In the genomic region with DNA sequence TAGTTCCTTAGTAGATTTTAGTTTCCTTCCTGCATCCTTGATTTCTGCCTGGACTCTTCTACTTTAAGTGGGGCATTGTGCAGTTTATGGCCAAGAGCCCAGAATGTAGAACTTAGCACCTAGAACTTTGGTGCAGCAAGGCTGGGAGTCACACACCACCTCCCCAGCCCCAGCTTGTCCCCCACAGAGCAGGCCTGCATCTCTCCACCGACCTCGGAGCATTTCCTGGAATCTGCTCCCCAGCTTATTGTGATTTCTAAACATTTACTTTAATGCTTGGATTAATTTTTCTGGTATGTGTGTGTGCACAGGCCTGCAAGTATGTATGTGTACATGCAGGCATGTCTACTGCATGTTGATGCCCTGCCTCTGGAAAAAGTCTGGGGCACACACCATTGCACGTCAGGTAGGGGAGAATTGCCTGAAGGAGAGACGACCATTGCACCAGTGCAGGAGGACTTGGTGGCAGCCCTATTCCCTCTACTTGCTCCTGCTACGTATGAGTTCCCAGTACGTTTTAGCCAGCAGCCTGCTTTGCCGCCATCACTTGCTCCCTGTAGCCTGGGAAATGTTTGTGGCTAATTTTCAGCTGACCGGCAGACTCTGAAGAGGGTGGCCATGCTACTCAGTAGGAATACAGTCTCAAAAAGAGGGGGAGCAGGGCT, we compare ENCODE assay signal across 31 cellular contexts.
"Had no signal": no experiment of that assay in that cellular context is flagged by ENCODE, and none has a peak within 500 bp of the region (broad histone marks: within the 10 kb centered on the region; RNA-seq: fewer than 3 reads in every experiment).

No MANE protein-coding gene starts in this region.

- ATAC-seq: activated CD4-positive, CD25-positive, alpha-beta regulatory T cell treated with anti-CD3 and anti-CD28 coated beads, Interleukin-2, amount 50 U/mL, for 24 hours; activated CD8-positive, alpha-beta memory T cell treated with anti-CD3 and anti-CD28 coated beads, Interleukin-2, amount 10 ng/mL, durations not matched to agents 7 days and 5 days; activated CD8-positive, alpha-beta T cell treated with anti-CD3 and anti-CD28 coated beads for 36 hours; activated naive CD4-positive, alpha-beta T cell treated with anti-CD3 and anti-CD28 coated beads, Interleukin-2, amount 50 U/mL, for 72 hours; activated T-cell treated with anti-CD3 and anti-CD28 coated beads, Interleukin-2, amount 50 U/mL, for 72 hours; effector memory CD8-positive, alpha-beta T cell; gastroesophageal sphincter; T-helper 17 cell had no signal

- H3K27me3 ChIP-seq: ascending aorta, breast epithelium, cardiac muscle cell, gastroesophageal sphincter had no signal

- H3K36me3 ChIP-seq: ascending aorta, breast epithelium, cardiac muscle cell, esophagus squamous epithelium, gastroesophageal sphincter, WERI-Rb-1 had no signal

- DNase-seq: activated B cell treated with CpG ODN at 0.5 μM for 24 hours; activated CD4-positive, alpha-beta T cell treated with anti-CD3 and anti-CD28 coated beads for 48 hours; activated CD4-positive, alpha-beta T cell treated with anti-CD3 and anti-CD28 coated beads, Interleukin-2, amount 50 U/mL, for 1 hour; activated CD4-positive, alpha-beta T cell treated with anti-CD3 and anti-CD28 coated beads, Interleukin-2, amount 50 U/mL, for 48 hours; activated CD8-positive, alpha-beta memory T cell treated with anti-CD3 and anti-CD28 coated beads, Interleukin-2, amount 10 ng/mL, durations not matched to agents 7 days and 5 days; activated CD8-positive, alpha-beta memory T cell treated with anti-CD3 and anti-CD28 coated beads, Interleukin-2, amount 50 U/mL, for 4 hours; activated CD8-positive, alpha-beta T cell treated with anti-CD3 and anti-CD28 coated beads for 36 hours; activated gamma-delta T cell; activated naive CD4-positive, alpha-beta T cell; activated naive CD4-positive, alpha-beta T cell treated with anti-CD3 and anti-CD28 coated beads, Interleukin-2, amount 10 ng/mL, durations not matched to agents 7 days and 5 days; activated naive CD8-positive, alpha-beta T cell treated with anti-CD3 and anti-CD28 coated beads, Interleukin-2, amount 10 ng/mL, durations not matched to agents 7 days and 5 days; activated T-cell treated with anti-CD3 and anti-CD28 coated beads for 4 hours; activated T-cell treated with anti-CD3 and anti-CD28 coated beads, Interleukin-2, amount 50 U/mL, for 24 hours; activated T-cell treated with anti-CD3 and anti-CD28 coated beads, Interleukin-2, amount 50 U/mL, for 72 hours; cortex of kidney; dermis blood vessel endothelial cell; effector CD4-positive, alpha-beta T cell; effector memory CD8-positive, alpha-beta T cell; erythroblast; esophagus squamous epithelium; foreskin melanocyte; T-helper 1 cell; T-helper 17 cell; T1000; WERI-Rb-1 had no signal

- H3K4me1 ChIP-seq: breast epithelium had no signal

- H3K27ac ChIP-seq: ascending aorta, breast epithelium, cardiac muscle cell, esophagus squamous epithelium, gastroesophageal sphincter, WERI-Rb-1 had no signal

- H3K4me3 ChIP-seq: ascending aorta, breast epithelium, cardiac muscle cell, esophagus squamous epithelium, gastroesophageal sphincter had no signal

- H3K9me3 ChIP-seq: ascending aorta, breast epithelium, esophagus squamous epithelium, gastroesophageal sphincter had no signal
